Comparison of ENCODE assay signal across 2 cellular contexts in the genomic region with DNA sequence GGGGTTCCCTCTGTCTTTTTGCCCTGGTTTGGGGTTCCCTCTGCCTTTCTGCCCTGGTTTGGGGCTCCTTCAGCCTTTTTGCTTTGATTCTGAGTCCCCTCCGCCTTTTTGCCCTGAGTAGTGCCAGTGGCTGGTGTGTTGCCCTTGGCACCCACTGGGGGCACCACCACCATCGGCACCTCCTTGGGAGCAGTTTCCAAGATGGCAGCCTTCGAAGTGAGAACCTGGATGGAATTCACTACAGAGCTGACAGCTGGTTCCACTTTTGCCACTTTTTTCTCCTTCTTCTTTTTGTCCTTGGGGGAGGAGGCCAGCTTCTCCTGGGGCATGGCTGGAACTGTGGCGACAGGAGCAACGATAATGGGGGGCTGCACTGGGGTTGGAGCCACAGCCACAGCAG.
TF ChIP-seq lines count a peak whose summit lies in the region.

No MANE protein-coding gene starts in this region.

TF ChIP-seq in IMR-90, 13 proteins besides CTCF, POLR2A, EP300 and RAD21:
- no peak for TF ChIP-seq RFX5 (IDR thresholded peaks at IDR 0.05; ENCODE audit: low read depth, low read length)
- no peak for TF ChIP-seq CHD1 (IDR thresholded peaks at IDR 0.05; ENCODE audit: low read depth, low read length)
- TF ChIP-seq NFE2L2 (IDR thresholded peaks at IDR 0.05; ENCODE audit: low read depth, low read length): no peak
- no peak for TF ChIP-seq MXI1 (IDR thresholded peaks at IDR 0.05; ENCODE audit: borderline replicate concordance, low read depth, low read length)
- TF ChIP-seq USF2 (IDR thresholded peaks at IDR 0.05; ENCODE audit: low read depth, low read length): no peak
- no peak for TF ChIP-seq BHLHE40 (IDR thresholded peaks at IDR 0.05; ENCODE audit: low read depth, low read length)
- TF ChIP-seq RCOR1 (IDR thresholded peaks at IDR 0.05; ENCODE audit: insufficient replicate concordance, low read length): no peak
- TF ChIP-seq MAZ (IDR thresholded peaks at IDR 0.05; ENCODE audit: borderline replicate concordance, low read depth, low read length): no peak
- no peak for TF ChIP-seq ELK1 (IDR thresholded peaks at IDR 0.05; ENCODE audit: borderline replicate concordance, low read depth, low read length)
- TF ChIP-seq CEBPB (IDR thresholded peaks at IDR 0.05; ENCODE audit: low read depth, low read length): no peak
- no peak for TF ChIP-seq FOS (IDR thresholded peaks at IDR 0.05; ENCODE audit: low read depth, low read length)
- no peak for TF ChIP-seq MAFK (IDR thresholded peaks at IDR 0.05; ENCODE audit: low read depth, low read length)
- no peak for TF ChIP-seq SMC3 (IDR thresholded peaks at IDR 0.05; ENCODE audit: low read depth, low read length)

TF ChIP-seq in H1, 55 proteins besides CTCF, POLR2A, EP300 and RAD21:
- TF ChIP-seq SIN3A (conservative IDR thresholded peaks at IDR 0.05 in 1 of 2, IDR thresholded peaks at IDR 0.05 in 1 of 2; ENCODE audit: low read depth in 1 of 2, low read length in 2 of 2) (no peak), JUN (IDR thresholded peaks at IDR 0.05; ENCODE audit: low read depth, low read length) (no peak), CREB1 (IDR thresholded peaks at IDR 0.05) (no peak), YY1 (IDR thresholded peaks at IDR 0.05; ENCODE audit: low read depth, low read length) (peak; percentile 79), BRCA1 (IDR thresholded peaks at IDR 0.05; ENCODE audit: low read depth, low read length) (no peak), EGR1 (IDR thresholded peaks at IDR 0.05; ENCODE audit: borderline replicate concordance, low read depth, low read length) (no peak)
